Comparison of ENCODE assay signal across 27 cellular contexts in the genomic region with DNA sequence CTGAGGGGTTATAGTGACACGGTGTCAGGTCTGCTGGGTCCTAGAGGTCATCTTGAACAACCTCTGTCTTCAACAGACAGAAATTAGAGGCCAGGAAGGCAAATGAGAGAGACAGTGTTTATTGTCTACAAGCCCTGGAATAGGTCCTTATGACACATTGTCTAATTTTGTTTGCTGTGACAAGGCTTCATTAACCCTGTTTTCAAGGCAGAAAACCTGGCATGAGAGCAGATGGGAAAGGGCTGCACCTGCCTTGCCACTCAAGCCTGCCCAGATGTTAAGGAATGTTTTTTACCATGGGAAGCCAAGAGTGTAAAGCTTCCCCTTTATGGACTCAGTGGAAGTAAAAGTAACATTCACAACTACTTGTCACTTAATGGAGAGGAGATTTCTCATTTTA.
"Had no signal": no experiment of that assay in that cellular context is flagged by ENCODE, and none has a peak within 500 bp of the region (broad histone marks: within the 10 kb centered on the region; RNA-seq: fewer than 3 reads in every experiment).

No MANE protein-coding gene starts in this region.

- H3K4me1 ChIP-seq: ascending aorta had no signal

- H3K9ac ChIP-seq: KMS-11 had no signal

- H3K4me3 ChIP-seq: ascending aorta, cardiac muscle cell, SK-N-MC had no signal

- H3K36me3 Mint-ChIP-seq: activated naive CD8-positive, alpha-beta T cell treated with anti-CD3 and anti-CD28 coated beads, Interleukin-2, amount 10 ng/mL, durations not matched to agents 7 days and 5 days had no signal

- H3K27me3 ChIP-seq: ascending aorta, cardiac muscle cell had no signal

- DNase-seq: activated CD4-positive, alpha-beta T cell treated with anti-CD3 and anti-CD28 coated beads, Interleukin-2, amount 10 ng/mL, durations not matched to agents 24 days and 14 days; activated CD4-positive, alpha-beta T cell treated with anti-CD3 and anti-CD28 coated beads, Interleukin-2, amount 50 U/mL, for 4 hours; activated CD8-positive, alpha-beta T cell treated with anti-CD3 and anti-CD28 coated beads for 36 hours; activated effector memory CD4-positive, alpha-beta T cell treated with anti-CD3 and anti-CD28 coated beads, Interleukin-2, amount 50 U/mL, for 16 hours; activated naive CD4-positive, alpha-beta T cell; activated naive CD4-positive, alpha-beta T cell treated with anti-CD3 and anti-CD28 coated beads, Interleukin-2, amount 50 U/mL, for 16 hours; activated naive CD8-positive, alpha-beta T cell treated with anti-CD3 and anti-CD28 coated beads, Interleukin-2, amount 10 ng/mL, durations not matched to agents 7 days and 5 days; activated T-cell treated with anti-CD3 and anti-CD28 coated beads, Interleukin-2, amount 50 U/mL, for 1 hour; activated T-cell treated with anti-CD3 and anti-CD28 coated beads, Interleukin-2, amount 50 U/mL, for 72 hours; amygdala; NCI-H1092 treated with DMSO at 0.1 percent for 48 hours; NCI-H1417; NCI-H146; NCI-H187; NCI-H2227 treated with DMSO at 0.1 percent for 48 hours; NCI-H446 treated with DMSO at 0.1 percent for 48 hours; NCI-H69; NK-92 treated with Interleukin-12 subunit alpha and Interleukin-12 subunit beta, amount 100 ng/mL, for 24 hours; Right ventricle myocardium superior had no signal

- H3K36me3 ChIP-seq: ascending aorta, cardiac muscle cell had no signal

- H3K9me3 ChIP-seq: ascending aorta had no signal

- H3K9me3 Mint-ChIP-seq: activated CD4-positive, alpha-beta T cell treated with anti-CD3 and anti-CD28 coated beads, Interleukin-2, amount 10 ng/mL, durations not matched to agents 24 days and 14 days; activated CD8-positive, alpha-beta T cell treated with anti-CD3 and anti-CD28 coated beads for 36 hours; activated naive CD8-positive, alpha-beta T cell treated with anti-CD3 and anti-CD28 coated beads, Interleukin-2, amount 10 ng/mL, durations not matched to agents 7 days and 5 days; activated T-cell treated with anti-CD3 and anti-CD28 coated beads, Interleukin-2, amount 50 U/mL, for 72 hours; activated T-helper 17 cell treated with anti-CD3 and anti-CD28 coated beads, Interleukin-2, amount 50 U/mL, for 72 hours; central memory CD8-positive, alpha-beta T cell; T-helper 1 cell treated with Interleukin-12 subunit alpha and Interleukin-12 subunit beta and Interleukin-4 antibody, amounts not matched to agents 30 μg/mL and 1 μg/mL, for 36 hours; T-helper 2 cell treated with Interferon-gamma antibody and Interleukin-4, amounts not matched to agents 5 μg/mL and 100 μg/mL, for 36 hours had no signal

- H3K4me2 ChIP-seq: KMS-11 had no signal

- ATAC-seq: activated CD8-positive, alpha-beta T cell treated with anti-CD3 and anti-CD28 coated beads for 36 hours; activated T-cell treated with anti-CD3 and anti-CD28 coated beads, Interleukin-2, amount 50 U/mL, for 72 hours; activated T-helper 17 cell treated with anti-CD3 and anti-CD28 coated beads, Interleukin-2, amount 50 U/mL, for 72 hours had no signal

- H3K27ac Mint-ChIP-seq: activated CD4-positive, alpha-beta T cell treated with anti-CD3 and anti-CD28 coated beads, Interleukin-2, amount 10 ng/mL, durations not matched to agents 24 days and 14 days; activated CD8-positive, alpha-beta T cell treated with anti-CD3 and anti-CD28 coated beads for 36 hours; activated naive CD8-positive, alpha-beta T cell treated with anti-CD3 and anti-CD28 coated beads, Interleukin-2, amount 10 ng/mL, durations not matched to agents 7 days and 5 days; activated T-cell treated with anti-CD3 and anti-CD28 coated beads, Interleukin-2, amount 50 U/mL, for 72 hours; activated T-helper 17 cell treated with anti-CD3 and anti-CD28 coated beads, Interleukin-2, amount 50 U/mL, for 72 hours; T-helper 1 cell treated with Interleukin-12 subunit alpha and Interleukin-12 subunit beta and Interleukin-4 antibody, amounts not matched to agents 30 μg/mL and 1 μg/mL, for 36 hours; T-helper 2 cell treated with Interferon-gamma antibody and Interleukin-4, amounts not matched to agents 5 μg/mL and 100 μg/mL, for 36 hours had no signal

- H3K27ac ChIP-seq: ascending aorta, cardiac muscle cell, KMS-11, SK-N-MC had no signal
